16 cellular contexts compared by ENCODE assay signal in the genomic region with DNA sequence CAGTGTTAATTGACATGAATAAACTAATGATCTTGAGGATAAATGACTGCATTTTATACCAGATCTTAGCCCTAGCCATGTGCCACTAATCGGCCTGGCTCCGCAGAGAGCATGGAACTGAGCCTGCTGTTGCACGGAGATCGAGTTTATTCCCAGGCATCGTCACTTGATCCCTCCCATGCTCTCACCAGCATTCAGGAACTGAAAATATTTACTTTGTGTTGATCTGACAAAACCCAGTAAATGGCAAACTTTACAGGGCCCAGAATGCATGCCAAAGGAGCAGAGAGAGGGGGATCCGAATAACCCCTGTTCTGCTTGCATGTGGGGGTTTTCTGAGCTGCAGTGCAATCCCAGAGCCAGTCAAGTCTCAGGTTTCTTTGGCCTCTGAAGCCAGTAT.
DNase-seq lines count a peak whose midpoint lies in the region; ATAC-seq and TF ChIP-seq lines count a peak whose summit lies in the region.
"Had no signal": no experiment of that assay in that cellular context is flagged by ENCODE, and none has a peak within 500 bp of the region (broad histone marks: within the 10 kb centered on the region; RNA-seq: fewer than 3 reads in every experiment).

No MANE protein-coding gene starts in this region.

- no peaks in the 10 kb centered on the region for H3K9me3 Mint-ChIP-seq in WTC11
- H3K9me3 Mint-ChIP-seq: CD8-positive, alpha-beta T cell; IgD-negative memory B cell had no signal

- peaks cover under 1% of the 10 kb centered on the region; the same call in 1 of the 2 replicates for H3K4me1 ChIP-seq in HEK293 (ENCODE audit: control insufficient read depth, insufficient read depth, low read length)
- H3K4me1 ChIP-seq in mesendoderm (ENCODE audit: control insufficient read depth, low read depth, low read length), result no peaks in the 10 kb centered on the region
- peaks cover 7% of the 10 kb centered on the region for H3K4me1 ChIP-seq in osteoblast (ENCODE audit: insufficient read depth, low read length)
- H3K4me1 ChIP-seq: BLaER1 treated with 17β-estradiol and CSF1 and Interleukin-3, amounts not matched to agents 10 nM and 100 nM; HAP-1 had no signal

- no CpG with 5 or more reads among the region's 6 CpGs for WGBS in mesendoderm (ENCODE audit: extremely low coverage, insufficient coverage, low lambda C conversion rate)

- DNase-seq in WTC11 (ENCODE audit: low spot score) (no peak), mesendoderm (no peak), osteoblast (ENCODE audit: insufficient read length, low spot score, missing footprints) (peak; percentile 80), NCI-H510A (lab: John Stamatoyannopoulos, UW) (no peak)
- DNase-seq: Calu3; CD8-positive, alpha-beta T cell; DMS53; DND-41 had no signal

- no peaks in the 10 kb centered on the region for H4K20me1 ChIP-seq in osteoblast (ENCODE audit: insufficient read depth, low read length)
- H4K20me1 ChIP-seq: BLaER1 treated with 17β-estradiol and CSF1 and Interleukin-3, amounts not matched to agents 10 nM and 100 nM had no signal

- peaks cover 29% of the 10 kb centered on the region for H3K4me1 Mint-ChIP-seq in WTC11
- H3K4me1 Mint-ChIP-seq: B cell, IgD-negative memory B cell had no signal

- H3K23ac ChIP-seq in mesendoderm (ENCODE audit: low read length), result no peak overlapping the region

- no peak overlapping the region for H4K5ac ChIP-seq in mesendoderm (ENCODE audit: low read length)

- no peak overlapping the region for H3K27ac Mint-ChIP-seq in WTC11
- H3K27ac Mint-ChIP-seq: B cell; CD8-positive, alpha-beta T cell; IgD-negative memory B cell had no signal

- H2AK5ac ChIP-seq in mesendoderm (ENCODE audit: low read length), result no peak overlapping the region

- H3K4me2 ChIP-seq in mesendoderm (ENCODE audit: low read length) (no peak overlapping the region), osteoblast (ENCODE audit: insufficient read depth, low read length) (no peak overlapping the region)
- H3K4me2 ChIP-seq: BLaER1 treated with 17β-estradiol and CSF1 and Interleukin-3, amounts not matched to agents 10 nM and 100 nM had no signal

- H3K9me3 ChIP-seq in HEK293 (ENCODE audit: control insufficient read depth, insufficient read depth, low read depth, low read length), result no peaks in the 10 kb centered on the region
- H3K9me3 ChIP-seq in osteoblast (ENCODE audit: low read depth, low read length), result no peaks in the 10 kb centered on the region
- H3K9me3 ChIP-seq: BLaER1 treated with 17β-estradiol and CSF1 and Interleukin-3, amounts not matched to agents 10 nM and 100 nM; HAP-1 had no signal

- H4K8ac ChIP-seq in mesendoderm (ENCODE audit: low read depth, low read length), result no peak overlapping the region

- H3K79me2 ChIP-seq in mesendoderm (ENCODE audit: control insufficient read depth, insufficient read depth, low read length) (no peaks in the 10 kb centered on the region), osteoblast (ENCODE audit: insufficient read depth, low read length) (no peaks in the 10 kb centered on the region)

- H2AFZ ChIP-seq in osteoblast (ENCODE audit: low read length), result no peak overlapping the region

- no peaks in the 10 kb centered on the region for H3K36me3 ChIP-seq in HEK293 (ENCODE audit: control insufficient read depth in 2 of 2, insufficient read depth in 1 of 2, low read length in 2 of 2)
- no peaks in the 10 kb centered on the region for H3K36me3 ChIP-seq in mesendoderm (ENCODE audit: control insufficient read depth, insufficient read depth, low read length)
- H3K36me3 ChIP-seq in osteoblast (ENCODE audit: insufficient read depth, low read length), result no peaks in the 10 kb centered on the region
- H3K36me3 ChIP-seq: BLaER1 treated with 17β-estradiol and CSF1 and Interleukin-3, amounts not matched to agents 10 nM and 100 nM; HAP-1 had no signal

- no peaks in the 10 kb centered on the region for H3K36me3 Mint-ChIP-seq in WTC11
- H3K36me3 Mint-ChIP-seq: CD8-positive, alpha-beta T cell; IgD-negative memory B cell had no signal

- H3K27ac ChIP-seq in HEK293 (ENCODE audit: extremely low read depth, low read depth, low read length), result no peak overlapping the region
- H3K27ac ChIP-seq in mesendoderm (ENCODE audit: low read depth, low read length), result no peak overlapping the region
- no peak overlapping the region for H3K27ac ChIP-seq in osteoblast (ENCODE audit: low read depth, low read length)
- H3K27ac ChIP-seq: BLaER1 treated with 17β-estradiol and CSF1 and Interleukin-3, amounts not matched to agents 10 nM and 100 nM had no signal

- H2BK120ac ChIP-seq in mesendoderm (ENCODE audit: low read depth, low read length), result no peak overlapping the region

- H3K27me3 ChIP-seq in mesendoderm (ENCODE audit: insufficient read depth, low read length, poor library complexity) (no peaks in the 10 kb centered on the region), osteoblast (ENCODE audit: insufficient read depth, low read length) (peaks cover 9% of the 10 kb centered on the region)
- H3K27me3 ChIP-seq: BLaER1 treated with 17β-estradiol and CSF1 and Interleukin-3, amounts not matched to agents 10 nM and 100 nM had no signal

- no peak overlapping the region for H2BK15ac ChIP-seq in mesendoderm (replicated peaks; ENCODE audit: low read depth)

- H3K18ac ChIP-seq in mesendoderm (ENCODE audit: low read length), result peak overlapping the region; percentile 18

- TF ChIP-seq CTCF in HEK293 (tag by site-specific recombination; IDR thresholded peaks at IDR 0.05) (no peak), WTC11 (IDR thresholded peaks at IDR 0.05) (no peak), osteoblast (IDR thresholded peaks at IDR 0.05; ENCODE audit: extremely low read depth, low read depth, low read length) (no peak)

- peaks cover 7% of the 10 kb centered on the region for H3K27me3 Mint-ChIP-seq in WTC11 (ENCODE audit: low read depth)
- H3K27me3 Mint-ChIP-seq: B cell had no signal

- no peak overlapping the region for H3K4me3 ChIP-seq in HEK293 (ENCODE audit: low read depth, low read length)
- H3K4me3 ChIP-seq in mesendoderm (ENCODE audit: low read length), result no peak overlapping the region
- H3K4me3 ChIP-seq in osteoblast (ENCODE audit: insufficient read depth, low read length), result no peak overlapping the region
- H3K4me3 ChIP-seq: BLaER1 treated with 17β-estradiol and CSF1 and Interleukin-3, amounts not matched to agents 10 nM and 100 nM; HAP-1 had no signal

- ATAC-seq in WTC11 (peak; percentile 46), HG02981 (IDR thresholded peaks at IDR 0.05; ENCODE audit: unreplicated experiment) (no peak), HG03025 (IDR thresholded peaks at IDR 0.05; ENCODE audit: low FRiP score, unreplicated experiment) (no peak)
- ATAC-seq: CD8-positive, alpha-beta T cell; HepG2 had no signal

- CTCF ChIA-PET in HEK293 (lab: Yijun Ruan, JAX) (no interaction called here), WTC11 (lab: Charles Lee) (interaction anchor here (0.5 to 1.7 kb wide), 3 partner anchors 34 to 403 kb away, joined by 4 to 5 read pairs (median 4); no protein-coding TSS in a partner anchor)

- H3K4me3 Mint-ChIP-seq in WTC11, result no peak overlapping the region
- H3K4me3 Mint-ChIP-seq: B cell; CD8-positive, alpha-beta T cell; IgD-negative memory B cell had no signal

- no peak overlapping the region for H3K56ac ChIP-seq in mesendoderm (ENCODE audit: low read length)

- H3K4ac ChIP-seq in mesendoderm (ENCODE audit: low read depth, low read length), result no peak overlapping the region

- no peak overlapping the region for H2BK5ac ChIP-seq in mesendoderm (ENCODE audit: low read length)

- H3K9ac ChIP-seq in mesendoderm (ENCODE audit: low read length), result no peak overlapping the region
- H3K9ac ChIP-seq: BLaER1 treated with 17β-estradiol and CSF1 and Interleukin-3, amounts not matched to agents 10 nM and 100 nM had no signal

- POLR2A ChIA-PET in HEK293 (lab: Yijun Ruan, JAX), result no interaction called here
- POLR2A ChIA-PET in WTC11 (lab: Charles Lee), result interaction anchor here (0.6 kb wide), 1 partner anchor 227 kb away, joined by 6 read pairs; no protein-coding TSS in a partner anchor

- H3K79me1 ChIP-seq in mesendoderm (ENCODE audit: low read length), result no peaks in the 10 kb centered on the region

TF ChIP-seq in HEK293, 187 proteins besides CTCF, POLR2A, EP300 and RAD21:
- TF ChIP-seq ZBTB7A (tag by site-specific recombination; IDR thresholded peaks at IDR 0.05; ENCODE audit: low read depth) (no peak), ZBTB17 (tag by site-specific recombination; IDR thresholded peaks at IDR 0.05) (peak; percentile 13; the same call in 1 of the 2 replicates)

TF ChIP-seq in WTC11, 78 proteins besides CTCF, POLR2A, EP300 and RAD21 (continues in another document):
- TF ChIP-seq, protein P1, sequence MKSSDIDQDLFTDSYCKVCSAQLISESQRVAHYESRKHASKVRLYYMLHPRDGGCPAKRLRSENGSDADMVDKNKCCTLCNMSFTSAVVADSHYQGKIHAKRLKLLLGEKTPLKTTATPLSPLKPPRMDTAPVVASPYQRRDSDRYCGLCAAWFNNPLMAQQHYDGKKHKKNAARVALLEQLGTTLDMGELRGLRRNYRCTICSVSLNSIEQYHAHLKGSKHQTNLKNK (CRISPR knock-in tag; IDR thresholded peaks at IDR 0.05), result no peak
- TF ChIP-seq, protein P2, sequence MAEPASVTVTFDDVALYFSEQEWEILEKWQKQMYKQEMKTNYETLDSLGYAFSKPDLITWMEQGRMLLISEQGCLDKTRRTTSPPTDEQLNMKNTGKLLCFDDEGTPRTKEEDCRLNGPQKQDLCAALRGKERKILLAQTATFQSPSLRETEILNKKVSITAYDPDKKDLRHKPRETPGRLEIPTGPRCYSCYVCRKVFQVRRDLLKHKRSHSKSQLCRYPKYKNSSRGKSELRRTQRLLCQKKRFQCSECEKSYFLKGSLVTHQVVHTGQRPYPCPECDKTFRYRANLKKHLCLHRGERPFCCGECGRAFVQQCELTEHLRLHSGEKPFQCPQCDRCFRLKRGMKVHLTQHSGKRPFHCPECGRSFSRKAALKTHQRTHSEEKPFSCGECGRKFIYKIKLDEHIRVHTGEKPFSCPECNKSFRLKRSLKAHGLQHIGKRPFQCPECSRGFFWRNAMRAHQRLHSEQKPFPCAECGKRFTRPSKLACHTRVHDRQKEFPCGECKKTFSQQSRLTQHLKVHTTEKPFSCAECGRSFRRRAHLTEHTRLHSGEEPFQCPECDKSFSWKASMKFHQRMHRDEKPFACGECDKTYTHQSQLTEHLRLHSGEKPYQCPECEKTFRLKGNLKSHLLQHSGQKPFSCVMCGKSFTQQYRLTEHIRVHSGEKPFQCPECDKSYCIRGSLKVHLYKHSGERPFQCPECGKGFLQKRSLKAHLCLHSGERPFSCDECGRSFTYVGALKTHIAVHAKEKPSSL (CRISPR knock-in tag; conservative IDR thresholded peaks at IDR 0.05), result no peak
- TF ChIP-seq ZNF138 (CRISPR knock-in tag; conservative IDR thresholded peaks at IDR 0.05), result no peak
- TF ChIP-seq TP53 (CRISPR knock-in tag; IDR thresholded peaks at IDR 0.05), result no peak
- no peak for TF ChIP-seq KAT7 (CRISPR knock-in tag; IDR thresholded peaks at IDR 0.05; ENCODE audit: borderline replicate concordance)
